Comparison of ENCODE assay signal across 8 cellular contexts in genomic region chr10:73495884-73496674, GRCh38. TPM values are rescaled to one million over a fixed set of nuclear protein-coding genes. Genes with fewer than 3 reads are reported as not detected.
A peak's percentile ranks its signal among the peaks of the same experiment; 100 is the strongest.
DNase-seq lines count a peak whose midpoint lies in the region; ATAC-seq, FAIRE-seq and TF ChIP-seq lines count a peak whose summit lies in the region.

PPP3CB (minus strand) TSS chr10:73496024; CDS start chr10:73495889, 135 bp downstream.

- peak within 1 kb of the TSS; percentile 82 to 98 (median 95) for H3K4me3 Mint-ChIP-seq in naive thymus-derived CD8-positive, alpha-beta T cell
- H3K4me3 Mint-ChIP-seq in stimulated activated naive B cell treated with anti-CD40 and anti-IgM and Interleukin-4, amounts not matched to agents 10 μg/mL and 1 μg/mL and 100 μg/mL, for 72 hours = peak within 1 kb of the TSS; percentile 95 to 99

- H3K9me2 ChIP-seq in Karpas-422 (replicated peaks; ENCODE audit: insufficient read depth, low read length) = no peaks in the 10 kb centered on the region

- POLR2A ChIA-PET in naive thymus-derived CD8-positive, alpha-beta T cell (lab: Charles Lee) = interaction anchor here (0.6 to 2.5 kb wide), 11 partner anchors 9 to 400 kb away, joined by 3 to 27 read pairs (median 5); partner anchors contain the start of genes ANXA7 and DNAJC9

- peak within 1 kb of the TSS; percentile 95 for H2AFZ ChIP-seq in Karpas-422 (ENCODE audit: low read length)

- peaks cover 45% of the 10 kb centered on the region for H3K4me1 ChIP-seq in Karpas-422 (ENCODE audit: low read length)

- peaks cover 0 to 5% (median 0%) of the 10 kb centered on the region in 3 donors for H3K36me3 Mint-ChIP-seq in naive thymus-derived CD8-positive, alpha-beta T cell
- peaks cover 2 to 14% of the 10 kb centered on the region in 2 donors for H3K36me3 Mint-ChIP-seq in stimulated activated naive B cell treated with anti-CD40 and anti-IgM and Interleukin-4, amounts not matched to agents 10 μg/mL and 1 μg/mL and 100 μg/mL, for 72 hours

- no peaks in the 10 kb centered on the region for H3K27me3 Mint-ChIP-seq in naive thymus-derived CD8-positive, alpha-beta T cell
- H3K27me3 Mint-ChIP-seq in stimulated activated naive B cell treated with anti-CD40 and anti-IgM and Interleukin-4, amounts not matched to agents 10 μg/mL and 1 μg/mL and 100 μg/mL, for 72 hours = no peaks in the 10 kb centered on the region

- H3K4me3 ChIP-seq in Karpas-422 (ENCODE audit: low read length) (peak within 1 kb of the TSS; percentile 98), fibroblast of mammary gland (ENCODE audit: control insufficient read depth, low read depth, low read length) (peak within 1 kb of the TSS; percentile 84)

- H3K4me2 ChIP-seq in Karpas-422 (ENCODE audit: low read depth, low read length, poor library complexity, severe bottlenecking) = peak within 1 kb of the TSS; percentile 94

- H3K9me3 Mint-ChIP-seq in naive thymus-derived CD8-positive, alpha-beta T cell = no peaks in the 10 kb centered on the region
- H3K9me3 Mint-ChIP-seq in stimulated activated naive B cell treated with anti-CD40 and anti-IgM and Interleukin-4, amounts not matched to agents 10 μg/mL and 1 μg/mL and 100 μg/mL, for 72 hours = no peaks in the 10 kb centered on the region

- peak within 1 kb of the TSS; percentile 89 to 98 (median 95) for H3K27ac Mint-ChIP-seq in naive thymus-derived CD8-positive, alpha-beta T cell
- peak within 1 kb of the TSS; percentile 98 for H3K27ac Mint-ChIP-seq in stimulated activated naive B cell treated with anti-CD40 and anti-IgM and Interleukin-4, amounts not matched to agents 10 μg/mL and 1 μg/mL and 100 μg/mL, for 72 hours

- H3K9ac ChIP-seq in Karpas-422 (ENCODE audit: low read length) = peak within 1 kb of the TSS; percentile 97

- no peak for TF ChIP-seq CTCF in fibroblast of mammary gland (conservative IDR thresholded peaks at IDR 0.05; ENCODE audit: control insufficient read depth, insufficient read depth, low read depth, low read length)

- ATAC-seq in GM21825 (IDR thresholded peaks at IDR 0.05; ENCODE audit: unreplicated experiment) = peak; percentile 44
- ATAC-seq in naive thymus-derived CD8-positive, alpha-beta T cell = peak; percentile 82 to 84
- peak; percentile 77 to 79 for ATAC-seq in stimulated activated naive B cell treated with anti-CD40 and anti-IgM and Interleukin-4, amounts not matched to agents 10 μg/mL and 1 μg/mL and 100 μg/mL, for 72 hours (replicated peaks)

- H3K4me1 Mint-ChIP-seq in naive thymus-derived CD8-positive, alpha-beta T cell = peaks cover 26 to 54% (median 51%) of the 10 kb centered on the region in 4 donors
- H3K4me1 Mint-ChIP-seq in stimulated activated naive B cell treated with anti-CD40 and anti-IgM and Interleukin-4, amounts not matched to agents 10 μg/mL and 1 μg/mL and 100 μg/mL, for 72 hours = peaks cover 32 to 43% of the 10 kb centered on the region in 2 donors

- peak within 1 kb of the TSS; percentile 96 for H3K27ac ChIP-seq in Karpas-422 (ENCODE audit: low read length)

- H3K9me3 ChIP-seq in Karpas-422 (ENCODE audit: low read length) = no peaks in the 10 kb centered on the region

- peak; percentile 77 for DNase-seq in DMS153 treated with DMSO at 0.1 percent for 48 hours (lab: John Stamatoyannopoulos, UW; ENCODE audit: unreplicated experiment)
- DNase-seq in Karpas-422 = peak; percentile 98
- peak; percentile 88 for DNase-seq in RCC 7860 (ENCODE audit: low spot score)
- DNase-seq in activated T-helper 1 cell treated with anti-CD3 and anti-CD28 coated beads, Interleukin-2, amount 50 U/mL, for 16 hours (ENCODE audit: low read depth in 1 of 2, low spot score in 1 of 2) = peak; percentile 85
- peak; percentile 96 for DNase-seq in fibroblast of mammary gland (ENCODE audit: low read depth)
- DNase-seq in naive thymus-derived CD8-positive, alpha-beta T cell = peak in 9 of 10 donors; percentile 78 to 96 (median 86)
- no peak for DNase-seq in stimulated activated naive B cell treated with anti-CD40 and anti-IgM and Interleukin-4, amounts not matched to agents 10 μg/mL and 1 μg/mL and 100 μg/mL, for 72 hours

- no peaks in the 10 kb centered on the region for H3K36me3 ChIP-seq in Karpas-422 (ENCODE audit: insufficient read depth, low read length)

- peak; percentile 52 for FAIRE-seq in RCC 7860 (lab: Jason Lieb, UNC)

- peaks cover 57% of the 10 kb centered on the region for H3K79me2 ChIP-seq in Karpas-422 (ENCODE audit: low read length)

- no peaks in the 10 kb centered on the region for H3K27me3 ChIP-seq in Karpas-422 (ENCODE audit: low read length)

- no peaks in the 10 kb centered on the region for H4K20me1 ChIP-seq in Karpas-422 (ENCODE audit: insufficient read depth, low read depth, low read length)

RNA-seq across cellular contexts. Expression of gene PPP3CB, which starts in this region (rescaled TPM):
- 24.1 and 51.0 TPM in 2 replicates for total RNA-seq in Karpas-422 (2014; rRNA removed; shearing (Covaris generic); ENCODE audit: low replicate concordance)
- total RNA-seq in naive thymus-derived CD8-positive, alpha-beta T cell = 10 to 100 TPM; 33.9 to 35.0 TPM
- 1 to 10 TPM; 5.0 to 5.8 (median 5.8) TPM for polyA plus RNA-seq in naive thymus-derived CD8-positive, alpha-beta T cell
